8 cellular contexts compared by ENCODE assay signal in the genomic region with DNA sequence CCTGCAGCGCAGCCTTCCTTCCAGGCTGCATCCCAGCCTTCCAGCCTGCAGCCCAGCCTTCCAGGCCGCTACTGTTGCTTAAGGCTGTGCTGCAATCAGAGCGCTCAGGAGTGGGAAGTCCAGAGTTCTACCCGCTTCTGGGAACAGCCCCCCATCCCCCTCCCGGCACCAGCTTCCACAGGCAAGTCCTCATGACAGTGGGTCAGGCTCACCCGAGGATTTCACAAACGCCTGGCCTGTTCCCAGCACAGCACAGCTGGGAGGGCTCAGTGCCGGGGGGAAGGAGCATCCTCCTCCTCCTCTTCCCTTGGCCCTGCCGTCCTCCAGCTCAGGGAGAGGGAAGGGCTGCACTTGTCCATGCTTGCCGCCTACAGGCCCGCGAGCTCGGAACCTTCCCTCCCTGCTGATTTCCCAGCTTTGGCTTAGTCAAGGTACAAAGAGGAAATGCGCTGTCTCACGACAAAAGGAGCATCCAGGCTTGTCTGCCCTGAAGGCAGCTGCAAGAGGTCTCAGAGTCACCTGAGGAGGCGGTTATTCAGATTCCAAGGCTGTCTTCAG. TPM values are rescaled to one million over a fixed set of nuclear protein-coding genes. Genes with fewer than 3 reads are reported as not detected.
DNase-seq lines count a peak whose midpoint lies in the region; ATAC-seq lines count a peak whose summit lies in the region.

No MANE protein-coding gene starts in this region.

- H3K36me3 ChIP-seq in CD4-positive, CD25-positive, alpha-beta regulatory T cell (ENCODE audit: control insufficient read depth, insufficient read depth, low read length): no peaks in the 10 kb centered on the region
- peaks cover 7% of the 10 kb centered on the region for H3K36me3 ChIP-seq in NT2/D1 (ENCODE audit: insufficient read depth, insufficient read length, low read length)

- peak overlapping the region; percentile 39 to 92 (median 84) for H3K4me3 Mint-ChIP-seq in CD4-positive, CD25-positive, alpha-beta regulatory T cell

- H3K27ac Mint-ChIP-seq in CD4-positive, CD25-positive, alpha-beta regulatory T cell: peak overlapping the region in 2 of 3 donors; percentile 47 to 65

- no peak for ATAC-seq in CD4-positive, CD25-positive, alpha-beta regulatory T cell (ENCODE audit: low read depth in 2 of 2)
- no peak for ATAC-seq in GM19328 (IDR thresholded peaks at IDR 0.05; ENCODE audit: unreplicated experiment)
- ATAC-seq in GM21825 (IDR thresholded peaks at IDR 0.05; ENCODE audit: unreplicated experiment): no peak

- no peak overlapping the region for H3K27ac ChIP-seq in CD4-positive, CD25-positive, alpha-beta regulatory T cell (ENCODE audit: insufficient read depth, low read length, poor library complexity, severe bottlenecking)
- H3K27ac ChIP-seq in epithelial cell of prostate: peak overlapping the region; percentile 85

- no peaks in the 10 kb centered on the region for H3K27me3 ChIP-seq in CD4-positive, CD25-positive, alpha-beta regulatory T cell (ENCODE audit: control insufficient read depth, insufficient read depth, low read length)
- peaks cover 56% of the 10 kb centered on the region for H3K27me3 ChIP-seq in NT2/D1 (ENCODE audit: insufficient read depth, insufficient read length)

- no peak overlapping the region for H3K4me3 ChIP-seq in CD4-positive, CD25-positive, alpha-beta regulatory T cell (ENCODE audit: low read depth, low read length)
- H3K4me3 ChIP-seq in NT2/D1 (ENCODE audit: insufficient read length, low read depth): peak overlapping the region; percentile 10

- H3K4me1 ChIP-seq in CD4-positive, CD25-positive, alpha-beta regulatory T cell (ENCODE audit: control insufficient read depth, insufficient read depth, low read length, poor library complexity, severe bottlenecking): peaks cover 82% of the 10 kb centered on the region
- H3K4me1 ChIP-seq in NT2/D1 (ENCODE audit: insufficient read depth, insufficient read length): peaks cover 22% of the 10 kb centered on the region

- peaks cover 3% of the 10 kb centered on the region for H3K36me3 Mint-ChIP-seq in CD4-positive, CD25-positive, alpha-beta regulatory T cell

- peak overlapping the region; percentile 44 for H3K9ac ChIP-seq in NT2/D1 (ENCODE audit: insufficient read length, low read depth)

- H3K27me3 Mint-ChIP-seq in CD4-positive, CD25-positive, alpha-beta regulatory T cell: peaks cover 4% of the 10 kb centered on the region

- H3K9me3 ChIP-seq in CD4-positive, CD25-positive, alpha-beta regulatory T cell (ENCODE audit: control insufficient read depth in 2 of 2, low read length in 2 of 2): no peaks in the 10 kb centered on the region
- H3K9me3 ChIP-seq in NT2/D1 (ENCODE audit: insufficient read depth, low read length): no peaks in the 10 kb centered on the region

- DNase-seq in CD4-positive, CD25-positive, alpha-beta regulatory T cell: no peak
- no peak for DNase-seq in NT2/D1 (ENCODE audit: low read depth, low spot score)
- peak; percentile 93 for DNase-seq in epithelial cell of prostate (ENCODE audit: low read depth, low spot score)
- DNase-seq in midbrain (lab: John Stamatoyannopoulos, UW): peak; percentile 86
- DNase-seq in ureter (ENCODE audit: low spot score): peak; percentile 96
- no peak for DNase-seq in NCI-H1105 (lab: John Stamatoyannopoulos, UW)

- H3K4me1 Mint-ChIP-seq in CD4-positive, CD25-positive, alpha-beta regulatory T cell: peaks cover 13 to 86% (median 50%) of the 10 kb centered on the region in 4 donors

- no peaks in the 10 kb centered on the region for H3K9me3 Mint-ChIP-seq in CD4-positive, CD25-positive, alpha-beta regulatory T cell

RNA-seq across cellular contexts. Expression of a gene that starts 8.3 kb away (rescaled TPM):
- 218 TPM for total RNA-seq in CD4-positive, CD25-positive, alpha-beta regulatory T cell
- 10 to 100 TPM; 26.4 to 74.2 (median 51.2) TPM for polyA plus RNA-seq in CD4-positive, CD25-positive, alpha-beta regulatory T cell
- total RNA-seq in ureter: 66.1 TPM

RNA-seq across cellular contexts. Expression of a gene that starts 26.9 kb away (rescaled TPM):
- 50.1 TPM for total RNA-seq in CD4-positive, CD25-positive, alpha-beta regulatory T cell
- polyA plus RNA-seq in CD4-positive, CD25-positive, alpha-beta regulatory T cell: 10 to 100 TPM; 29.6 to 35.4 (median 31.5) TPM
- total RNA-seq in ureter: 73.2 TPM

Comparison
In these comparisons a context has a peak if more than half of its experiments do, and no peak if none do; other contexts are left out.
1. DNase-seq: peak in epithelial cell of prostate (single experiment), midbrain (single experiment) and ureter (single experiment); none in CD4-positive, CD25-positive, alpha-beta regulatory T cell (0 of 3), NT2/D1 (single experiment) and NCI-H1105 (single experiment).